In the genomic region with DNA sequence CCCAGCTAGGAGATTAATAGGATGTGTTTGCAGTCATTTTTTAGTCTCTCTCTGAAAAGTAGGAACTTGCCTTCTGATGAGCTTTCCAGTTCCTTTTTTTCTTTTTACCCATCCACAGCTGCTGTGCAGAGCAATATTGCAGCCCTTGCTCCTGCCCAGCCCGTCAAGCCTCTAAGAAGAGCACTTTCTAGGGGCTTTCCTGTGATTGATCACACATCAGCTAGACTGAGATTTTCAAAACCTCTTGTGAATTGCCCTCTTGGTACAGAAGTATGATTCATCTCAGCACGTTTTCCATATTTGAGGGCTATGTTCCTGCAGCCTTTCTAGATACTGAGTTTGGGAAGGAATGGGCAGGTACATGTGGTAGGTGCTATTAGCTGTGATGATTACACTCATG, we compare ENCODE assay signal across 10 cellular contexts.
DNase-seq lines count a peak whose midpoint lies in the region; ATAC-seq, FAIRE-seq and TF ChIP-seq lines count a peak whose summit lies in the region.
"Had no signal": no experiment of that assay in that cellular context is flagged by ENCODE, and none has a peak within 500 bp of the region (broad histone marks: within the 10 kb centered on the region; RNA-seq: fewer than 3 reads in every experiment).

No MANE protein-coding gene starts in this region.

- DNase-seq in K562 (ENCODE audit: extremely low read depth in 1 of 4, low spot score in 3 of 4) (no peak), suprapubic skin (ENCODE audit: low spot score in 2 of 2) (no peak), NK-92 (lab: John Stamatoyannopoulos, UW; ENCODE audit: unreplicated experiment) (no peak), dedifferentiated amniotic fluid mesenchymal stem cell (ENCODE audit: extremely low spot score) (no peak), NCI-H774 (lab: John Stamatoyannopoulos, UW) (no peak)
- DNase-seq: tibial artery had no signal

- no peaks in the 10 kb centered on the region for H3K79me2 ChIP-seq in K562 (ENCODE audit: control insufficient read depth, insufficient read depth, low read length)

- intact Hi-C loops in K562 (cut with micrococcal nuclease) = no loop called here

- TF ChIP-seq CTCF in K562 (IDR thresholded peaks at IDR 0.05 in 2 of 3, conservative IDR thresholded peaks at IDR 0.05 in 1 of 3; ENCODE audit: insufficient read depth in 2 of 3, low read depth in 1 of 3, low read length in 3 of 3) (no peak), suprapubic skin (IDR thresholded peaks at IDR 0.05) (no peak)

- 47% methylated on average over 2 of the region's 2 CpGs for WGBS in K562 (ENCODE audit: insufficient coverage, low coverage, missing lambda C conversion rate)
- WGBS in suprapubic skin = 76% methylated on average over 2 of the region's 2 CpGs

- no peak overlapping the region for H3K27ac ChIP-seq in K562 (ENCODE audit: extremely low read depth, low read depth, low read length)
- H3K27ac ChIP-seq in suprapubic skin = no peak overlapping the region
- H3K27ac ChIP-seq: tibial artery had no signal

- H4K20me1 ChIP-seq in K562 (replicated peaks; ENCODE audit: control insufficient read depth, insufficient read depth, low read length) = no peaks in the 10 kb centered on the region

- CTCF ChIA-PET in K562 (lab: Yijun Ruan, JAX; ENCODE audit: low intra/inter-chr PET ratio) = no interaction called here

- no peaks in the 10 kb centered on the region for H3K9me3 ChIP-seq in K562 (replicated peaks; ENCODE audit: control insufficient read depth, insufficient read depth, low read depth, low read length)
- no peaks in the 10 kb centered on the region for H3K9me3 ChIP-seq in suprapubic skin
- H3K9me3 ChIP-seq: tibial artery had no signal

- H3K9me1 ChIP-seq in K562 (ENCODE audit: control insufficient read depth, insufficient read depth, low read length) = no peaks in the 10 kb centered on the region

- no peak overlapping the region for H3K4me2 ChIP-seq in K562 (ENCODE audit: insufficient read depth, low read length)

- no peak overlapping the region for H2AFZ ChIP-seq in K562 (ENCODE audit: low read depth, low read length)

- H3K4me1 ChIP-seq in K562 (replicated peaks in 1 of 2; ENCODE audit: control insufficient read depth in 2 of 2, insufficient read depth in 2 of 2, low read length in 2 of 2) (no peaks in the 10 kb centered on the region), suprapubic skin (peaks cover 19% of the 10 kb centered on the region)

- in situ Hi-C loops in K562 (cut with MboI) = no loop called here

- TF ChIP-seq POLR2A in K562 (conservative IDR thresholded peaks at IDR 0.05) (no peak), suprapubic skin (IDR thresholded peaks at IDR 0.05) (no peak)

- no peak overlapping the region for H3K9ac ChIP-seq in K562 (ENCODE audit: insufficient read depth in 1 of 2, low read depth in 2 of 2, low read length in 2 of 2)

- FAIRE-seq in K562 (lab: Jason Lieb, UNC) = no peak
- FAIRE-seq: frontal cortex had no signal

- no peak for TF ChIP-seq RAD21 in K562 (CRISPR knock-in tag; conservative IDR thresholded peaks at IDR 0.05 in 1 of 2, IDR thresholded peaks at IDR 0.05 in 1 of 2)

- H3K36me3 ChIP-seq in K562 (ENCODE audit: control insufficient read depth, insufficient read depth, low read length) (no peaks in the 10 kb centered on the region), suprapubic skin (no peaks in the 10 kb centered on the region)
- H3K36me3 ChIP-seq: tibial artery had no signal

- TF ChIP-seq EP300 in K562 (IDR thresholded peaks at IDR 0.05; ENCODE audit: low read length) (no peak), suprapubic skin (IDR thresholded peaks at IDR 0.05) (no peak)

- ATAC-seq in GM18868 (IDR thresholded peaks at IDR 0.05; ENCODE audit: unreplicated experiment) (peak; percentile 98), GM21786 (IDR thresholded peaks at IDR 0.05; ENCODE audit: unreplicated experiment) (peak; percentile 91), HG03442 (IDR thresholded peaks at IDR 0.05; ENCODE audit: unreplicated experiment) (peak; percentile 94), K562 (no peak)

- no peak overlapping the region for H3K4me3 ChIP-seq in K562
- no peak overlapping the region for H3K4me3 ChIP-seq in suprapubic skin
- H3K4me3 ChIP-seq: tibial artery had no signal

- POLR2A ChIA-PET in K562 (lab: Yijun Ruan, JAX) = interaction anchor here (0.7 to 1.7 kb wide), 2 partner anchors 11 to 13 kb away, joined by 3 to 4 read pairs; no protein-coding TSS in a partner anchor

- no peaks in the 10 kb centered on the region for H3K27me3 ChIP-seq in K562 (ENCODE audit: control insufficient read depth in 2 of 2, insufficient read depth in 2 of 2, low read length in 2 of 2)
- no peaks in the 10 kb centered on the region for H3K27me3 ChIP-seq in suprapubic skin
- H3K27me3 ChIP-seq: tibial artery had no signal

- no TSS peak for BruUV-seq in K562 (replicated peaks; lab: Mats Ljungman, UMichigan)

TF ChIP-seq in K562, 482 proteins besides CTCF, POLR2A, EP300 and RAD21:
- TF ChIP-seq SPI1 (IDR thresholded peaks at IDR 0.05; ENCODE audit: borderline replicate concordance, low read depth, low read length) (peak; percentile 13; the same call in 1 of the 2 replicates), ZNF217 (CRISPR knock-in tag; IDR thresholded peaks at IDR 0.05) (no peak)
